1 cellular context compared by ENCODE assay signal in the genomic region with DNA sequence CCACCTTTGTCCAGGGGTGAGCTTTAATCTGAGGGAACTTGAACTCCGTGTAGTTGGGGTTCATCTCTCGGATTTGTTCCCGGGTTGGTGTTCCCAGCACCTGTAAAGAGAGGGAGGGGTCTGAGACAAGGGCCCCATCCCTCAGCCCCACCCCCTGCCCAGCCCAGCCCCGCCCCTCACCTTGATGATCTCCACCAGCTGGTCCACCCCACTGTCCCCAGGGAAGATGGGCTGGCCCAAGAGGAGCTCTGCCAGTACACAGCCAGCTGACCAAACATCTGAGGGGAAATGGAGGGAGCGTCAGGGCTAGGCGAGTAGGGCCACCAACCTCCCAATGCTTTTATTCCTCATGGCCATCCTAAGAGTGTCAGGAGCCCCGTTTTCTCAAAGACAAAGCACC.
TF ChIP-seq lines count a peak whose summit lies in the region.

No MANE protein-coding gene starts in this region.

TF ChIP-seq in GM23338, 12 proteins besides CTCF, POLR2A, EP300 and RAD21:
- no peak for TF ChIP-seq ZNF114 (CRISPR knock-in tag; IDR thresholded peaks at IDR 0.05)
- no peak for TF ChIP-seq NANOG (IDR thresholded peaks at IDR 0.05; ENCODE audit: borderline replicate concordance)
- TF ChIP-seq REST (IDR thresholded peaks at IDR 0.05; ENCODE audit: unreplicated experiment) = no peak
- TF ChIP-seq STAT1 (IDR thresholded peaks at IDR 0.05; ENCODE audit: unreplicated experiment) = no peak
- TF ChIP-seq JUNB (IDR thresholded peaks at IDR 0.05; ENCODE audit: unreplicated experiment) = no peak
- no peak for TF ChIP-seq POLR2AphosphoS5 (IDR thresholded peaks at IDR 0.05; ENCODE audit: low read depth)
- TF ChIP-seq, protein P1, sequence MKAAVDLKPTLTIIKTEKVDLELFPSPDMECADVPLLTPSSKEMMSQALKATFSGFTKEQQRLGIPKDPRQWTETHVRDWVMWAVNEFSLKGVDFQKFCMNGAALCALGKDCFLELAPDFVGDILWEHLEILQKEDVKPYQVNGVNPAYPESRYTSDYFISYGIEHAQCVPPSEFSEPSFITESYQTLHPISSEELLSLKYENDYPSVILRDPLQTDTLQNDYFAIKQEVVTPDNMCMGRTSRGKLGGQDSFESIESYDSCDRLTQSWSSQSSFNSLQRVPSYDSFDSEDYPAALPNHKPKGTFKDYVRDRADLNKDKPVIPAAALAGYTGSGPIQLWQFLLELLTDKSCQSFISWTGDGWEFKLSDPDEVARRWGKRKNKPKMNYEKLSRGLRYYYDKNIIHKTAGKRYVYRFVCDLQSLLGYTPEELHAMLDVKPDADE (IDR thresholded peaks at IDR 0.05) = no peak
- TF ChIP-seq EZH2phosphoT487 (IDR thresholded peaks at IDR 0.05; ENCODE audit: unreplicated experiment) = no peak
- TF ChIP-seq CREB1 (CRISPR knock-in tag; IDR thresholded peaks at IDR 0.05; ENCODE audit: low read depth) = no peak
- TF ChIP-seq EZH2 (IDR thresholded peaks at IDR 0.05; ENCODE audit: low read depth, unreplicated experiment) = no peak
- no peak for TF ChIP-seq ZNF331 (CRISPR knock-in tag; IDR thresholded peaks at IDR 0.05; ENCODE audit: low read depth)
